Comparison of ENCODE assay signal across 26 cellular contexts in genomic region chr7:55305130-55305529, GRCh38.
"Had no signal": no experiment of that assay in that cellular context is flagged by ENCODE, and none has a peak within 500 bp of the region (broad histone marks: within the 10 kb centered on the region; RNA-seq: fewer than 3 reads in every experiment).

No MANE protein-coding gene starts in this region.

- H3K4me1 ChIP-seq: ascending aorta had no signal

- H3K27ac ChIP-seq: ascending aorta, brain microvascular endothelial cell, cardiac muscle cell had no signal

- DNase-seq: activated CD4-positive, alpha-beta T cell treated with anti-CD3 and anti-CD28 coated beads for 48 hours; activated CD4-positive, alpha-beta T cell treated with anti-CD3 and anti-CD28 coated beads, Interleukin-2, amount 50 U/mL, for 4 hours; activated CD4-positive, CD25-positive, alpha-beta regulatory T cell treated with anti-CD3 and anti-CD28 coated beads, Interleukin-2, amount 50 U/mL, for 72 hours; activated CD8-positive, alpha-beta T cell treated with anti-CD3 and anti-CD28 coated beads, Interleukin-2, amount 10 ng/mL, durations not matched to agents 7 days and 5 days; activated effector memory CD4-positive, alpha-beta T cell treated with Interleukin-2 at 50 U/mL for 16 hours; activated naive CD4-positive, alpha-beta T cell; activated naive CD8-positive, alpha-beta T cell treated with anti-CD3 and anti-CD28 coated beads, Interleukin-2, amount 50 U/mL, for 24 hours; activated T-cell treated with anti-CD3 and anti-CD28 coated beads, Interleukin-2, amount 50 U/mL, for 24 hours; amniotic stem cell; brain microvascular endothelial cell; MG63; MV-4-11; NCI-H1105 treated with DMSO at 0.1 percent for 48 hours; NCI-H146; NCI-H187 treated with DMSO at 0.1 percent for 48 hours; NCI-H2081 treated with DMSO at 0.1 percent for 48 hours; NCI-H446 treated with DMSO at 0.1 percent for 48 hours; NCI-H524 treated with DMSO at 0.1 percent for 48 hours; NCI-H82; NK-92 treated with Interleukin-12 subunit alpha and Interleukin-12 subunit beta, amount 100 ng/mL, for 24 hours; OCI-M1; SHP77 treated with DMSO at 0.1 percent for 48 hours had no signal

- H3K36me3 ChIP-seq: ascending aorta, brain microvascular endothelial cell, cardiac muscle cell, MG63 had no signal

- ATAC-seq: activated CD8-positive, alpha-beta T cell treated with anti-CD3 and anti-CD28 coated beads, Interleukin-2, amount 10 ng/mL, durations not matched to agents 7 days and 5 days; activated naive CD4-positive, alpha-beta T cell treated with anti-CD3 and anti-CD28 coated beads, Interleukin-2, amount 50 U/mL, for 72 hours; activated naive CD8-positive, alpha-beta T cell treated with anti-CD3 and anti-CD28 coated beads, Interleukin-2, amount 50 U/mL, for 24 hours; WTC11 had no signal

- H3K27me3 ChIP-seq: ascending aorta, cardiac muscle cell, MG63 had no signal

- H3K9me3 ChIP-seq: ascending aorta, MG63 had no signal

- H3K4me3 ChIP-seq: ascending aorta, cardiac muscle cell, MG63 had no signal
